ENCODE assay signal across 16 cellular contexts in genomic region chr3:12900885-12901411, GRCh38. TPM values are rescaled to one million over a fixed set of nuclear protein-coding genes. Genes with fewer than 3 reads are reported as not detected.
DNase-seq lines count a peak whose midpoint lies in the region; ATAC-seq and TF ChIP-seq lines count a peak whose summit lies in the region.
"Had no signal": no experiment of that assay in that cellular context is flagged by ENCODE, and none has a peak within 500 bp of the region (broad histone marks: within the 10 kb centered on the region; RNA-seq: fewer than 3 reads in every experiment).

No MANE protein-coding gene starts in this region.

- DNase-seq in right cardiac atrium (peak; percentile 10 to 59 (median 50)), left ventricle myocardium inferior (no peak), chondrocyte (ENCODE audit: low spot score) (peak; percentile 79), neuronal stem cell (ENCODE audit: low spot score) (no peak), kidney glomerular epithelial cell (lab: John Stamatoyannopoulos, UW) (no peak)
- DNase-seq in activated CD8-positive, alpha-beta T cell treated with anti-CD3 and anti-CD28 coated beads for 36 hours = no peak
- DNase-seq in activated CD4-positive, CD25-positive, alpha-beta regulatory T cell (lab: John Stamatoyannopoulos, UW) = no peak
- DNase-seq: C1 segment of cervical spinal cord; CD8-positive, alpha-beta memory T cell; GOT3; MM.1S; NCI-H1092; NCI-H146; NCI-H2081; NCI-H446 treated with DMSO at 0.1 percent for 48 hours had no signal

- H3K27me3 ChIP-seq in right cardiac atrium (ENCODE audit: control insufficient read depth, insufficient read depth) (no peaks in the 10 kb centered on the region), left ventricle myocardium inferior (ENCODE audit: low read depth) (no peaks in the 10 kb centered on the region), neuronal stem cell (ENCODE audit: control insufficient read depth in 3 of 3, insufficient read depth in 3 of 3, low read depth in 1 of 3, low read length in 3 of 3) (no peaks in the 10 kb centered on the region)

- H3K9me3 ChIP-seq in right cardiac atrium (ENCODE audit: control insufficient read depth, low read length) (no peaks in the 10 kb centered on the region), left ventricle myocardium inferior (replicated peaks) (no peaks in the 10 kb centered on the region), neuronal stem cell (replicated peaks in 1 of 2; ENCODE audit: control insufficient read depth in 2 of 2, insufficient read depth in 1 of 2, low read depth in 1 of 2, low read length in 2 of 2) (no peaks in the 10 kb centered on the region)

- no peak overlapping the region for H4K91ac ChIP-seq in neuronal stem cell (ENCODE audit: low read depth, low read length, poor library complexity)

- H3K36me3 ChIP-seq in left ventricle myocardium inferior (peaks cover 75% of the 10 kb centered on the region), neuronal stem cell (replicated peaks in 1 of 2; ENCODE audit: control insufficient read depth in 2 of 2, insufficient read depth in 2 of 2, low read length in 2 of 2) (peaks cover 21 to 72% of the 10 kb centered on the region in 2 donors)

- H3K4me1 Mint-ChIP-seq in chondrocyte (ENCODE audit: low read depth) = no peaks in the 10 kb centered on the region
- peaks cover 2% of the 10 kb centered on the region for H3K4me1 Mint-ChIP-seq in activated CD8-positive, alpha-beta T cell treated with anti-CD3 and anti-CD28 coated beads for 36 hours (ENCODE audit: low read depth)

- intact Hi-C loops in right cardiac atrium (cut with DNase I) = no loop called here
- intact Hi-C loops in left ventricle myocardium inferior (cut with micrococcal nuclease) = no loop called here
- intact Hi-C loops in activated CD8-positive, alpha-beta T cell treated with anti-CD3 and anti-CD28 coated beads for 36 hours (cut with micrococcal nuclease) = loop anchor here (10.0 kb wide), 1 partner anchor 84 kb away; no protein-coding TSS in a partner anchor

- CTCF ChIA-PET in activated CD8-positive, alpha-beta T cell treated with anti-CD3 and anti-CD28 coated beads for 36 hours (lab: Charles Lee) = interaction anchor here (1.4 to 1.7 kb wide), 2 partner anchors 9 to 11 kb away, joined by 3 to 10 read pairs; no protein-coding TSS in a partner anchor

- no peak overlapping the region for H2AK5ac ChIP-seq in neuronal stem cell (ENCODE audit: low read depth, low read length)

- H2BK120ac ChIP-seq in neuronal stem cell (ENCODE audit: low read depth, low read length) = no peak overlapping the region

- TF ChIP-seq CTCF in left ventricle myocardium inferior (IDR thresholded peaks at IDR 0.05; ENCODE audit: borderline replicate concordance) (no peak), chondrocyte (IDR thresholded peaks at IDR 0.05) (no peak)
- TF ChIP-seq CTCF in activated CD8-positive, alpha-beta T cell treated with anti-CD3 and anti-CD28 coated beads for 36 hours (IDR thresholded peaks at IDR 0.05) = no peak

- H3K36me3 Mint-ChIP-seq in chondrocyte (ENCODE audit: low read depth) = peaks cover 17% of the 10 kb centered on the region
- H3K36me3 Mint-ChIP-seq in activated CD8-positive, alpha-beta T cell treated with anti-CD3 and anti-CD28 coated beads for 36 hours (ENCODE audit: low read depth) = peaks cover 14% of the 10 kb centered on the region

- ATAC-seq in right cardiac atrium = no peak
- no peak for ATAC-seq in activated CD8-positive, alpha-beta T cell treated with anti-CD3 and anti-CD28 coated beads for 36 hours
- ATAC-seq: Panc1 had no signal

- H3K18ac ChIP-seq in neuronal stem cell (ENCODE audit: low read length) = no peak overlapping the region

- no peaks in the 10 kb centered on the region for H3K9me3 Mint-ChIP-seq in chondrocyte (ENCODE audit: low read depth)
- H3K9me3 Mint-ChIP-seq in activated CD8-positive, alpha-beta T cell treated with anti-CD3 and anti-CD28 coated beads for 36 hours = no peaks in the 10 kb centered on the region
- H3K9me3 Mint-ChIP-seq: CD8-positive, alpha-beta memory T cell had no signal

- H4K8ac ChIP-seq in neuronal stem cell (ENCODE audit: low read depth, low read length) = no peak overlapping the region

- H3K14ac ChIP-seq in neuronal stem cell (ENCODE audit: low read length) = no peak overlapping the region

- no peak overlapping the region for H2BK5ac ChIP-seq in neuronal stem cell (ENCODE audit: low read length)

- no peak overlapping the region for H3K27ac ChIP-seq in right cardiac atrium (ENCODE audit: low read length)
- no peak overlapping the region for H3K27ac ChIP-seq in left ventricle myocardium inferior (replicated peaks)
- no peak overlapping the region for H3K27ac ChIP-seq in neuronal stem cell (replicated peaks; ENCODE audit: low read length)

- peaks cover 3% of the 10 kb centered on the region for H3K4me1 ChIP-seq in right cardiac atrium (ENCODE audit: control insufficient read depth, insufficient read depth, low read length)
- peaks cover 53% of the 10 kb centered on the region for H3K4me1 ChIP-seq in left ventricle myocardium inferior
- peaks cover under 1 to 5% of the 10 kb centered on the region in 2 donors for H3K4me1 ChIP-seq in neuronal stem cell (ENCODE audit: control insufficient read depth in 2 of 2, insufficient read depth in 1 of 2, low read depth in 1 of 2, low read length in 2 of 2)

- H3K4me2 ChIP-seq in neuronal stem cell (ENCODE audit: insufficient read depth, low read length, poor library complexity, severe bottlenecking) = no peak overlapping the region

- H3K4me3 ChIP-seq in right cardiac atrium (ENCODE audit: low read length) = no peak overlapping the region
- no peak overlapping the region for H3K4me3 ChIP-seq in left ventricle myocardium inferior
- H3K4me3 ChIP-seq in neuronal stem cell (ENCODE audit: low read length in 2 of 2) = no peak overlapping the region

- H3K4me3 Mint-ChIP-seq in chondrocyte (ENCODE audit: unreplicated experiment) = no peak overlapping the region
- H3K4me3 Mint-ChIP-seq in activated CD8-positive, alpha-beta T cell treated with anti-CD3 and anti-CD28 coated beads for 36 hours = no peak overlapping the region

- no peak overlapping the region for H3K23ac ChIP-seq in neuronal stem cell (ENCODE audit: low read depth, low read length, poor library complexity)

- no peaks in the 10 kb centered on the region for H3K27me3 Mint-ChIP-seq in chondrocyte (ENCODE audit: low read depth)
- no peaks in the 10 kb centered on the region for H3K27me3 Mint-ChIP-seq in activated CD8-positive, alpha-beta T cell treated with anti-CD3 and anti-CD28 coated beads for 36 hours

- POLR2A ChIA-PET in activated CD8-positive, alpha-beta T cell treated with anti-CD3 and anti-CD28 coated beads for 36 hours (lab: Charles Lee) = no interaction called here

- H3K27ac Mint-ChIP-seq in chondrocyte (ENCODE audit: unreplicated experiment) = no peak overlapping the region
- H3K27ac Mint-ChIP-seq in activated CD8-positive, alpha-beta T cell treated with anti-CD3 and anti-CD28 coated beads for 36 hours = no peak overlapping the region

- no peak overlapping the region for H2AFZ ChIP-seq in neuronal stem cell (ENCODE audit: low read length)

- no peak overlapping the region for H2BK15ac ChIP-seq in neuronal stem cell (ENCODE audit: low read length)

- peak overlapping the region; percentile 27 for H3K9ac ChIP-seq in neuronal stem cell (ENCODE audit: low read depth, low read length, poor library complexity)

- H2BK12ac ChIP-seq in neuronal stem cell (ENCODE audit: low read length) = no peak overlapping the region

- 94% methylated on average over 22 of the region's 22 CpGs for WGBS in right cardiac atrium
- WGBS in neuronal stem cell (ENCODE audit: extremely low coverage in 2 of 2, insufficient read length in 2 of 2, insufficient replicate concordance in 1 of 2), 2 donors = no CpG with 5 or more reads among the region's 22 CpGs

- H3K79me1 ChIP-seq in neuronal stem cell (ENCODE audit: low read depth, low read length) = no peaks in the 10 kb centered on the region

- H3K4ac ChIP-seq in neuronal stem cell (ENCODE audit: low read length) = no peak overlapping the region

RNA-seq across cellular contexts. Expression of gene RPL32, which starts 59.6 kb away (rescaled TPM):
- total RNA-seq in right cardiac atrium = 1,000 to 10,000 TPM in 3 of 4 donors, 100 to 1,000 TPM in 1; 993 to 1,089 (median 1,033) TPM
- polyA plus RNA-seq in right cardiac atrium = 1,539 TPM
- 880 TPM for total RNA-seq in left ventricle myocardium inferior
- 960 to 1,087 TPM (median 972 TPM) in 3 replicates for total RNA-seq in chondrocyte
- 2,661 TPM for polyA plus RNA-seq in neuronal stem cell (2013, experiment 1 of 2)
- 2,611 TPM for polyA plus RNA-seq in neuronal stem cell (2013, experiment 2 of 2)
- total RNA-seq in activated CD8-positive, alpha-beta T cell treated with anti-CD3 and anti-CD28 coated beads for 36 hours = 1,000 to 10,000 TPM; 2,861 to 2,981 TPM

Comparison
In these comparisons a context has a peak if more than half of its experiments do, and no peak if none do; other contexts are left out.
1. DNase-seq: peak in right cardiac atrium (3 of 3) and chondrocyte (single experiment); none in left ventricle myocardium inferior (single experiment), neuronal stem cell (single experiment), kidney glomerular epithelial cell (single experiment), activated CD8-positive, alpha-beta T cell treated with anti-CD3 and anti-CD28 coated beads for 36 hours (single experiment) and activated CD4-positive, CD25-positive, alpha-beta regulatory T cell (0 of 4).